ENCODE assay signal across 24 cellular contexts in genomic region chr1:36511804-36512798, GRCh38. TPM values are rescaled to one million over a fixed set of nuclear protein-coding genes. Genes with fewer than 3 reads are reported as not detected.
DNase-seq lines count a peak whose midpoint lies in the region; ATAC-seq, FAIRE-seq and TF ChIP-seq lines count a peak whose summit lies in the region.
"Had no signal": no experiment of that assay in that cellular context is flagged by ENCODE, and none has a peak within 500 bp of the region (broad histone marks: within the 10 kb centered on the region; RNA-seq: fewer than 3 reads in every experiment).

No MANE protein-coding gene starts in this region.

- intact Hi-C loops in CD4-positive, alpha-beta T cell (cut with DNase I, micrococcal nuclease), result no loop called here

- no peaks in the 10 kb centered on the region for H3K9me3 ChIP-seq in keratinocyte (ENCODE audit: control insufficient read depth, low read depth, low read length)
- H3K9me3 ChIP-seq in CD4-positive, alpha-beta T cell (ENCODE audit: control insufficient read depth, low read length), result no peaks in the 10 kb centered on the region
- H3K9me3 ChIP-seq: body of pancreas, SK-N-SH, tibial artery had no signal

- H2AFZ ChIP-seq in keratinocyte (ENCODE audit: control insufficient read depth, low read length), result no peak overlapping the region
- H2AFZ ChIP-seq: neural progenitor cell had no signal

- FAIRE-seq in keratinocyte (lab: Jason Lieb, UNC), result peak; percentile 99

- H3K79me2 ChIP-seq in keratinocyte (ENCODE audit: control insufficient read depth, insufficient read depth, low read length), result no peaks in the 10 kb centered on the region

- no peak overlapping the region for H3K27ac Mint-ChIP-seq in CD4-positive, alpha-beta T cell
- H3K27ac Mint-ChIP-seq: activated CD4-positive, alpha-beta T cell treated with anti-CD3 and anti-CD28 coated beads for 36 hours; neural progenitor cell; stimulated activated memory B cell treated with anti-CD40 and anti-IgM and Interleukin-4, amounts not matched to agents 10 μg/mL and 1 μg/mL and 100 μg/mL, for 72 hours had no signal

- H3K4me3 ChIP-seq in keratinocyte (ENCODE audit: control insufficient read depth in 2 of 3, extremely low read depth in 1 of 3, insufficient read depth in 2 of 3, low read depth in 1 of 3, low read length in 3 of 3), result no peak overlapping the region
- H3K4me3 ChIP-seq: body of pancreas, neural progenitor cell, tibial artery had no signal

- no peaks in the 10 kb centered on the region for H3K4me1 Mint-ChIP-seq in CD4-positive, alpha-beta T cell (ENCODE audit: low read depth)
- H3K4me1 Mint-ChIP-seq: activated CD4-positive, alpha-beta T cell treated with anti-CD3 and anti-CD28 coated beads for 36 hours; stimulated activated memory B cell treated with anti-CD40 and anti-IgM and Interleukin-4, amounts not matched to agents 10 μg/mL and 1 μg/mL and 100 μg/mL, for 72 hours had no signal

- no peaks in the 10 kb centered on the region for H3K27me3 ChIP-seq in keratinocyte (ENCODE audit: control insufficient read depth, extremely low read depth, insufficient read depth, low read length)
- no peaks in the 10 kb centered on the region for H3K27me3 ChIP-seq in CD4-positive, alpha-beta T cell (ENCODE audit: control insufficient read depth, insufficient read depth, low read length)
- H3K27me3 ChIP-seq: body of pancreas, neural progenitor cell had no signal

- no peaks in the 10 kb centered on the region for H3K36me3 ChIP-seq in keratinocyte (ENCODE audit: control insufficient read depth in 2 of 2, extremely low read depth in 1 of 2, insufficient read depth in 2 of 2, low read length in 2 of 2)
- H3K36me3 ChIP-seq: neural progenitor cell, tibial artery had no signal

- CTCF ChIA-PET in CD4-positive, alpha-beta T cell (lab: Charles Lee), result no interaction called here

- no peaks in the 10 kb centered on the region for H4K20me1 ChIP-seq in keratinocyte (ENCODE audit: control insufficient read depth, extremely low read depth, insufficient read depth, low read length)

- peak overlapping the region; percentile 49 for H3K4me2 ChIP-seq in keratinocyte (ENCODE audit: control insufficient read depth, extremely low read depth, insufficient read depth, low read depth, low read length)
- H3K4me2 ChIP-seq: neural progenitor cell, SK-N-SH had no signal

- peak overlapping the region; percentile 78 for H3K27ac ChIP-seq in keratinocyte (ENCODE audit: control insufficient read depth, insufficient read depth, low read length)
- H3K27ac ChIP-seq in CD4-positive, alpha-beta T cell (ENCODE audit: low read depth, low read length), result no peak overlapping the region
- H3K27ac ChIP-seq: body of pancreas, neural progenitor cell, tibial artery had no signal

- TF ChIP-seq CTCF in keratinocyte (optimal IDR thresholded peaks at IDR 0.05 in 1 of 3, IDR thresholded peaks at IDR 0.05 in 1 of 3, conservative IDR thresholded peaks at IDR 0.05 in 1 of 3; ENCODE audit: extremely low read depth in 1 of 3, insufficient read depth in 2 of 3, low read length in 3 of 3), result no peak
- no peak for TF ChIP-seq CTCF in CD4-positive, alpha-beta T cell (IDR thresholded peaks at IDR 0.05)

- no peaks in the 10 kb centered on the region for H3K9me1 ChIP-seq in keratinocyte (ENCODE audit: control insufficient read depth, extremely low read depth, insufficient read depth, low read length)

- POLR2A ChIA-PET in CD4-positive, alpha-beta T cell (lab: Charles Lee), result no interaction called here

- peaks cover 10% of the 10 kb centered on the region for H3K27me3 Mint-ChIP-seq in CD4-positive, alpha-beta T cell

- no peak overlapping the region for H3K4me3 Mint-ChIP-seq in CD4-positive, alpha-beta T cell
- H3K4me3 Mint-ChIP-seq: activated CD4-positive, alpha-beta T cell treated with anti-CD3 and anti-CD28 coated beads for 36 hours; neural progenitor cell; stimulated activated memory B cell treated with anti-CD40 and anti-IgM and Interleukin-4, amounts not matched to agents 10 μg/mL and 1 μg/mL and 100 μg/mL, for 72 hours had no signal

- H3K4me1 ChIP-seq in keratinocyte (ENCODE audit: control insufficient read depth, extremely low read depth, insufficient read depth, low read length), result peaks cover 8% of the 10 kb centered on the region
- H3K4me1 ChIP-seq: body of pancreas, tibial artery had no signal

- no peaks in the 10 kb centered on the region for H3K36me3 Mint-ChIP-seq in CD4-positive, alpha-beta T cell (ENCODE audit: low read depth)
- H3K36me3 Mint-ChIP-seq: neural progenitor cell; stimulated activated memory B cell treated with anti-CD40 and anti-IgM and Interleukin-4, amounts not matched to agents 10 μg/mL and 1 μg/mL and 100 μg/mL, for 72 hours had no signal

- H3K9ac ChIP-seq in keratinocyte (ENCODE audit: control insufficient read depth, extremely low read depth, insufficient read depth, low read length), result peak overlapping the region; percentile 38
- H3K9ac ChIP-seq: neural progenitor cell, SK-N-SH had no signal

- DNase-seq in EL (peak; percentile 40), HPDE6-E6E7 (ENCODE audit: extremely low spot score) (peak; percentile 88), amniotic epithelial cell (ENCODE audit: low read depth) (peak; percentile 15), keratinocyte (ENCODE audit: low read depth, low spot score) (peak; percentile 96), dedifferentiated amniotic fluid mesenchymal stem cell (ENCODE audit: extremely low spot score) (no peak)
- DNase-seq in activated naive CD4-positive, alpha-beta T cell treated with Interleukin-2 at 50 U/mL for 16 hours, result no peak
- no peak for DNase-seq in CD4-positive, alpha-beta T cell
- DNase-seq: activated CD4-positive, alpha-beta T cell treated with anti-CD3 and anti-CD28 coated beads for 36 hours; activated CD8-positive, alpha-beta memory T cell treated with anti-CD3 and anti-CD28 coated beads, Interleukin-2, amount 50 U/mL, for 48 hours; activated naive CD4-positive, alpha-beta T cell; AML-193; body of pancreas; Calu3; hippocampal formation; Kasumi-1; mesendoderm; NCI-H146; NCI-H524; SK-N-SH; tibial artery had no signal

- no peak for ATAC-seq in CD4-positive, alpha-beta T cell (ENCODE audit: poor library complexity)
- no peak for ATAC-seq in HG03439 (IDR thresholded peaks at IDR 0.05; ENCODE audit: unreplicated experiment)
- ATAC-seq: activated CD4-positive, alpha-beta T cell treated with anti-CD3 and anti-CD28 coated beads for 36 hours; body of pancreas; stimulated activated memory B cell treated with anti-CD40 and anti-IgM and Interleukin-4, amounts not matched to agents 10 μg/mL and 1 μg/mL and 100 μg/mL, for 72 hours had no signal

- H3K9me3 Mint-ChIP-seq in CD4-positive, alpha-beta T cell, result no peaks in the 10 kb centered on the region
- H3K9me3 Mint-ChIP-seq: neural progenitor cell; stimulated activated memory B cell treated with anti-CD40 and anti-IgM and Interleukin-4, amounts not matched to agents 10 μg/mL and 1 μg/mL and 100 μg/mL, for 72 hours had no signal

- dilution Hi-C loops in keratinocyte (cut with MboI; ENCODE audit: extremely low pct_ligation_motif_present, low sequenced_read_pairs), result no loop called here

RNA-seq across cellular contexts. Expression of gene CSF3R, which starts 29.4 kb away (rescaled TPM):
- polyA plus RNA-seq in keratinocyte, result not detected in 3 replicates
- polyA plus RNA-seq in keratinocyte (2011; ENCODE audit: low read depth), result not detected
- not detected in 2 replicates for polyA plus RNA-seq in keratinocyte (2011; cell fraction: cytosol; rRNA removed)
- polyA plus RNA-seq in keratinocyte (2011; cell fraction: nucleus; rRNA removed), result not detected in 2 replicates
- polyA plus RNA-seq in keratinocyte (2012; ENCODE audit: low replicate concordance), result not detected in 2 replicates
- not detected in 3 replicates for polyA minus RNA-seq in keratinocyte
- polyA minus RNA-seq in keratinocyte (2011; cell fraction: cytosol; rRNA and poly(A)+ RNA removed), result not detected
- polyA minus RNA-seq in keratinocyte (2011; cell fraction: nucleus; rRNA and poly(A)+ RNA removed), result not detected in 2 replicates
- total RNA-seq in CD4-positive, alpha-beta T cell, result 1 to 10 TPM; 3.7 to 4.1 TPM
- total RNA-seq: Calu3, kidney epithelial cell had no signal
- polyA plus RNA-seq: SK-N-SH had no signal

RNA-seq across cellular contexts. Expression of gene MRPS15, which starts 47.9 kb away (rescaled TPM):
- 74.2 to 133 TPM (median 130 TPM) in 3 replicates for polyA plus RNA-seq in keratinocyte
- 98.8 TPM for polyA plus RNA-seq in keratinocyte (2011; ENCODE audit: low read depth)
- polyA plus RNA-seq in keratinocyte (2011; cell fraction: cytosol; rRNA removed), result 127 and 178 TPM in 2 replicates
- polyA plus RNA-seq in keratinocyte (2011; cell fraction: nucleus; rRNA removed), result 46.1 and 50.4 TPM in 2 replicates
- polyA plus RNA-seq in keratinocyte (2012; ENCODE audit: low replicate concordance), result 60.5 and 118 TPM in 2 replicates
- 11.5 to 46.4 TPM (median 28.0 TPM) in 3 replicates for polyA minus RNA-seq in keratinocyte
- polyA minus RNA-seq in keratinocyte (2011; cell fraction: cytosol; rRNA and poly(A)+ RNA removed), result 35.3 TPM
- polyA minus RNA-seq in keratinocyte (2011; cell fraction: nucleus; rRNA and poly(A)+ RNA removed), result 8.8 and 10.9 TPM in 2 replicates
- 10 to 100 TPM; 35.4 to 36.4 TPM for total RNA-seq in CD4-positive, alpha-beta T cell

Comparison
In these comparisons a context has a peak if more than half of its experiments do, and no peak if none do; other contexts are left out.
1. DNase-seq: peak in EL (single experiment), HPDE6-E6E7 (single experiment), amniotic epithelial cell (single experiment) and keratinocyte (single experiment); none in activated naive CD4-positive, alpha-beta T cell treated with Interleukin-2 at 50 U/mL for 16 hours (single experiment), dedifferentiated amniotic fluid mesenchymal stem cell (single experiment) and CD4-positive, alpha-beta T cell (0 of 10).